ENCODE assay signal across 8 cellular contexts in the genomic region with DNA sequence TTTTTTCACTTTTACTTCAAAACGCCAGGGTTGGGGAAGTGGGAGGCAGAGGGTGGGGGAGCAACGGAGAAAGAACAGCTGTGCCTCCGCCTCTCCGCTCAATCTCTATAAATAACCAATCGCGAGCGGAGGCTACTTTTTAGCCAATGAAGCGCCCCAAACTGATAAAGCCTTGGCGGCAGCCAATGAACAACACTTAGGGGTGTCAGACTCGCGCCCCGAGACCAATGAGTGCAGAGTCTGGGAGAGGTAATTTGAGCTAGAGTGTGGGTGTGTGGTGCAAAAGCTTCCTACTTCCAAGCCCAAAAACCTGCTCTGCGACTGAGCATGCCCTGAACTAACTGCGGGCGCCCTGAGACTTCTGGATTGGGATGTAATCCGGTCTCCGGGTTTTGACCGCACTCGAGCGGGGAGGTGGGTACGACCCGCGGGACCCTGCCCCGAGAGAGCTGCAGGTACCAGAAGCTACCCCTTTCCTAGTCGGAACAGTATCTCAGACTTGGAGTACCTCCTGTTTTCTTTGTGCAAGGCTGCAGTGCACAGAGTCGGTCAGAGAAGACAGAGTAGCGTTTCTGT. TPM values are rescaled to one million over a fixed set of nuclear protein-coding genes. Genes with fewer than 3 reads are reported as not detected.
A peak's percentile ranks its signal among the peaks of the same experiment; 100 is the strongest.
DNase-seq lines count a peak whose midpoint lies in the region; ATAC-seq, FAIRE-seq and TF ChIP-seq lines count a peak whose summit lies in the region.

No MANE protein-coding gene starts in this region.

- peak overlapping the region; percentile 99 for H3K4me3 Mint-ChIP-seq in CD8-positive, alpha-beta T cell

- DNase-seq in CD8-positive, alpha-beta T cell = peak; percentile 79 to 94 (median 85)
- DNase-seq in HL-60 (ENCODE audit: low read depth in 1 of 2, low spot score in 1 of 2) (peak; percentile 96 to 98), NOMO-1 treated with DMSO at 0.1 percent for 48 hours (lab: John Stamatoyannopoulos, UW; ENCODE audit: unreplicated experiment) (peak; percentile 100), mesenteric fat pad (ENCODE audit: low spot score) (peak; percentile 93)
- peak; percentile 83 for DNase-seq in activated CD8-positive, alpha-beta memory T cell treated with anti-CD3 and anti-CD28 coated beads, Interleukin-2, amount 50 U/mL, for 24 hours (ENCODE audit: extremely low read depth)
- peak; percentile 46 for DNase-seq in stimulated activated CD8-positive, alpha-beta memory T cell treated with anti-CD3 and anti-CD28 coated beads, Interleukin-15, amount 100 ng/mL, for 24 hours (ENCODE audit: low read depth)

- CTCF ChIA-PET in CD8-positive, alpha-beta T cell (lab: Charles Lee) = interaction anchor here (1.2 to 9.6 kb wide), 6 partner anchors 12 to 608 kb away, joined by 4 to 109 read pairs (median 8); no protein-coding TSS in a partner anchor

- TF ChIP-seq CTCF in CD8-positive, alpha-beta T cell (IDR thresholded peaks at IDR 0.05) = no peak
- TF ChIP-seq CTCF in HL-60 (IDR thresholded peaks at IDR 0.05; ENCODE audit: insufficient read depth, low read length) = no peak

- H3K4me1 Mint-ChIP-seq in CD8-positive, alpha-beta T cell (ENCODE audit: low read depth) = peaks cover 34% of the 10 kb centered on the region

- H3K36me3 Mint-ChIP-seq in CD8-positive, alpha-beta T cell = peaks cover 23% of the 10 kb centered on the region

- H3K27ac Mint-ChIP-seq in CD8-positive, alpha-beta T cell = peak overlapping the region; percentile 95

- H3K27ac ChIP-seq in CD8-positive, alpha-beta T cell (ENCODE audit: low read depth, low read length) = peak overlapping the region; percentile 74
- H3K27ac ChIP-seq in HL-60 (replicated peaks) = peak overlapping the region; percentile 78

- peaks cover 24% of the 10 kb centered on the region for H3K4me1 ChIP-seq in CD8-positive, alpha-beta T cell (ENCODE audit: insufficient read depth, low read length)

- H3K36me3 ChIP-seq in CD8-positive, alpha-beta T cell (ENCODE audit: insufficient read depth, low read length) = no peaks in the 10 kb centered on the region

- H3K9me3 Mint-ChIP-seq in CD8-positive, alpha-beta T cell = no peaks in the 10 kb centered on the region

- peak; percentile 98 for FAIRE-seq in endometrium (lab: Jason Lieb, UNC)

- peak overlapping the region; percentile 69 for H3K4me3 ChIP-seq in CD8-positive, alpha-beta T cell (ENCODE audit: low read depth, low read length)
- peak overlapping the region; percentile 90 for H3K4me3 ChIP-seq in HL-60 (replicated peaks; ENCODE audit: insufficient read depth, low read length)

- H3K27me3 ChIP-seq in CD8-positive, alpha-beta T cell (ENCODE audit: insufficient read depth, low read length) = no peaks in the 10 kb centered on the region
- no peaks in the 10 kb centered on the region for H3K27me3 ChIP-seq in HL-60 (ENCODE audit: insufficient read depth, poor library complexity, severe bottlenecking)

- POLR2A ChIA-PET in CD8-positive, alpha-beta T cell (lab: Charles Lee) = interaction anchor here (0.6 to 6.6 kb wide), 15 partner anchors 11 to 469 kb away, joined by 3 to 51 read pairs (median 4); no protein-coding TSS in a partner anchor

- intact Hi-C loops in CD8-positive, alpha-beta T cell (cut with DNase I, micrococcal nuclease) = loop anchor here (1.0 to 10.0 kb wide), 7 partner anchors 20 to 1956 kb away; partner anchors contain the start of genes DHX36 (in 2 of the 2) and GPR171 (in 1 of the 2)

- no peaks in the 10 kb centered on the region for H3K27me3 Mint-ChIP-seq in CD8-positive, alpha-beta T cell (ENCODE audit: low read depth)

- no peaks in the 10 kb centered on the region for H3K9me3 ChIP-seq in CD8-positive, alpha-beta T cell (ENCODE audit: low read length)

- peak; percentile 78 for ATAC-seq in CD8-positive, alpha-beta T cell
- peak; percentile 66 for ATAC-seq in GM19463 (IDR thresholded peaks at IDR 0.05; ENCODE audit: unreplicated experiment)

RNA-seq across cellular contexts. Expression of gene RAP2B, which starts 0.8 kb away (rescaled TPM):
- 10 to 100 TPM; 16.9 to 17.6 TPM for total RNA-seq in CD8-positive, alpha-beta T cell
- 17.0 TPM for total RNA-seq in mesenteric fat pad

Comparison
In these comparisons a context has a peak if more than half of its experiments do, and no peak if none do; other contexts are left out.
1. Peak in every context shown above with its lines: DNase-seq, ATAC-seq, H3K4me3 ChIP-seq and H3K27ac ChIP-seq.
2. DNase-seq: peak in every context shown above with its lines; median percentile 100 in NOMO-1 treated with DMSO at 0.1 percent for 48 hours; 97 in HL-60; 93 in mesenteric fat pad; 85 in CD8-positive, alpha-beta T cell; 83 in activated CD8-positive, alpha-beta memory T cell treated with anti-CD3 and anti-CD28 coated beads, Interleukin-2, amount 50 U/mL, for 24 hours; 46 in stimulated activated CD8-positive, alpha-beta memory T cell treated with anti-CD3 and anti-CD28 coated beads, Interleukin-15, amount 100 ng/mL, for 24 hours.